ENCODE assay signal across 8 cellular contexts in the genomic region with DNA sequence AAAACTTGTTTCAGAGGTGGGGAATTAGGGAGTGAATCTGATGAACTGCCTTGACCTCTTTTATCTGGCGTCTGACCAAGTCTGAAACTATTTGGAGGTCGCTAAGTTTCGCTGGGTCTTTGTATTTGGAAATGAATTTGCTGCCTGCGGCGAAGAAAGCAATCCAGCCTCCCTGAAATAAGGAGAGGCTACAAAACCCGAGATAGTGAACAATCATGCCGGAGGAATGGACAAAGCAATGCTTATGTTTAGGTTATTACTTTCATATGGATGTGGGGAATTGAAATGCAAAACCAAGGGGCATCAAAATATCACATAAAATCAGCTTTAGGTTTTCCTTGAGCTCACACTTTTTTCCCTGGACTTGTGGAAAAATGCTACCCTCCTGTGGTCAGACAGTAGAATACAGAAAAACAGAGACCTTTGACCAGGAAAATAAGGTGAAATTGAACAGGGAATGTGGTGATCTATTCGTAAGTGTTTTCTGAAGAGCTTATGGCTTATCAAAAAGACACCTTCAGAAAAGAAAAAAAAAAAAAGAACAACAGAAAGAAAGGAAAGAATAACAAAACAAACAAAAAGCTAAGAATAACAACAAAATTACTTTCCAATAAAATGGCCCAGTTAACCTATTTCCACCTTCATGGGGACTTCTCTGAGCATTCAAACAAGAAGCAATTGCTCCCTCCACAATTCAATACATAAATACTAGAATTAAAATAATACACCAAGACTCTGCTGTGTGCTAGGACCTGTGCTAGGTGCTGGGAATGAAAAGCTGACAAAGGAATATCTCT.
DNase-seq lines count a peak whose midpoint lies in the region; TF ChIP-seq lines count a peak whose summit lies in the region.

No MANE protein-coding gene starts in this region.

- no TSS peak for BruUV-seq in PC-9 (replicated peaks; lab: Mats Ljungman, UMichigan)

- H2AFZ ChIP-seq in PC-9: no peak overlapping the region
- no peak overlapping the region for H2AFZ ChIP-seq in parathyroid adenoma

- TF ChIP-seq CTCF in PC-9 (conservative IDR thresholded peaks at IDR 0.05) (peak; percentile 75), esophagus squamous epithelium (IDR thresholded peaks at IDR 0.05) (peak in 5 of 6 experiments; percentile 40 to 64 (median 49)), parathyroid adenoma (IDR thresholded peaks at IDR 0.05) (peak; percentile 42), coronary artery (IDR thresholded peaks at IDR 0.05) (no peak)

- H3K9me3 ChIP-seq in HUES48 (ENCODE audit: control insufficient read depth, insufficient read depth, low read length) (no peaks in the 10 kb centered on the region), PC-9 (ENCODE audit: insufficient read depth, low read depth) (no peaks in the 10 kb centered on the region), esophagus squamous epithelium (no peaks in the 10 kb centered on the region), parathyroid adenoma (ENCODE audit: control insufficient read depth, low read length) (no peaks in the 10 kb centered on the region)

- no peaks in the 10 kb centered on the region for H3K36me3 Mint-ChIP-seq in activated CD4-positive, alpha-beta T cell treated with anti-CD3 and anti-CD28 coated beads, Interleukin-2, amount 10 ng/mL, durations not matched to agents 24 days and 14 days (ENCODE audit: low read depth)

- 40 to 42% methylated on average over 8 of the region's 8 CpGs for WGBS in esophagus squamous epithelium, 2 donors

- H3K4me3 ChIP-seq in HUES48 (ENCODE audit: low read depth, low read length) (peak overlapping the region; percentile 37), PC-9 (no peak overlapping the region), esophagus squamous epithelium (no peak overlapping the region), parathyroid adenoma (ENCODE audit: low read depth, low read length) (peak overlapping the region; percentile 9), coronary artery (no peak overlapping the region)

- POLR2A ChIA-PET in PC-9 (lab: Charles Lee; ENCODE audit: unreplicated experiment): interaction anchor here (0.6 kb wide), 1 partner anchor 1633 kb away, joined by 3 read pairs; no protein-coding TSS in a partner anchor

- H3K36me3 ChIP-seq in HUES48 (ENCODE audit: control insufficient read depth, insufficient read depth, low read length) (peaks cover 20% of the 10 kb centered on the region; the same call in 1 of the 2 replicates), PC-9 (ENCODE audit: low read depth) (no peaks in the 10 kb centered on the region), esophagus squamous epithelium (no peaks in the 10 kb centered on the region), parathyroid adenoma (ENCODE audit: control insufficient read depth, insufficient read depth, low read length) (no peaks in the 10 kb centered on the region)

- CTCF ChIA-PET in PC-9 (lab: Charles Lee): interaction anchor here (0.5 to 1.4 kb wide), 6 partner anchors 96 to 390 kb away, joined by 3 to 10 read pairs (median 6); no protein-coding TSS in a partner anchor

- H3K4me3 Mint-ChIP-seq in activated CD4-positive, alpha-beta T cell treated with anti-CD3 and anti-CD28 coated beads, Interleukin-2, amount 10 ng/mL, durations not matched to agents 24 days and 14 days: no peak overlapping the region

- H3K27me3 Mint-ChIP-seq in activated CD4-positive, alpha-beta T cell treated with anti-CD3 and anti-CD28 coated beads, Interleukin-2, amount 10 ng/mL, durations not matched to agents 24 days and 14 days: no peaks in the 10 kb centered on the region

- no peaks in the 10 kb centered on the region for H3K4me1 Mint-ChIP-seq in activated CD4-positive, alpha-beta T cell treated with anti-CD3 and anti-CD28 coated beads, Interleukin-2, amount 10 ng/mL, durations not matched to agents 24 days and 14 days

- TF ChIP-seq POLR2A in esophagus squamous epithelium (IDR thresholded peaks at IDR 0.05): no peak

- H3K27ac Mint-ChIP-seq in activated CD4-positive, alpha-beta T cell treated with anti-CD3 and anti-CD28 coated beads, Interleukin-2, amount 10 ng/mL, durations not matched to agents 24 days and 14 days: no peak overlapping the region

- H3K4me1 ChIP-seq in HUES48 (ENCODE audit: control insufficient read depth, insufficient read depth, low read length) (peaks cover 50% of the 10 kb centered on the region), PC-9 (replicated peaks; ENCODE audit: insufficient read depth) (no peaks in the 10 kb centered on the region), esophagus squamous epithelium (no peaks in the 10 kb centered on the region), parathyroid adenoma (no peaks in the 10 kb centered on the region)

- H3K9ac ChIP-seq in HUES48 (ENCODE audit: low read depth, low read length) (no peak overlapping the region), parathyroid adenoma (no peak overlapping the region)

- DNase-seq in CD1c-positive myeloid dendritic cell (ENCODE audit: extremely low spot score) (peak; percentile 28), PC-9 (no peak), esophagus squamous epithelium (lab: John Stamatoyannopoulos, UW) (no peak), coronary artery (ENCODE audit: low spot score) (no peak)
- no peak for DNase-seq in activated naive CD4-positive, alpha-beta T cell (lab: John Stamatoyannopoulos, UW)
- DNase-seq in activated CD4-positive, alpha-beta T cell treated with anti-CD3 and anti-CD28 coated beads, Interleukin-2, amount 10 ng/mL, durations not matched to agents 24 days and 14 days: no peak

- H3K4me2 ChIP-seq in PC-9 (no peak overlapping the region), parathyroid adenoma (ENCODE audit: low read length) (no peak overlapping the region)

- H3K27me3 ChIP-seq in HUES48 (ENCODE audit: control insufficient read depth, insufficient read depth, low read length): no peaks in the 10 kb centered on the region
- H3K27me3 ChIP-seq in PC-9 (ENCODE audit: insufficient read depth, low read depth): peaks cover 5% of the 10 kb centered on the region; the same call in 1 of the 2 replicates
- no peaks in the 10 kb centered on the region for H3K27me3 ChIP-seq in esophagus squamous epithelium
- no peaks in the 10 kb centered on the region for H3K27me3 ChIP-seq in parathyroid adenoma (ENCODE audit: control insufficient read depth, insufficient read depth, low read length)

- H4K20me1 ChIP-seq in PC-9 (ENCODE audit: insufficient read depth): no peaks in the 10 kb centered on the region

- H3K9me2 ChIP-seq in PC-9 (ENCODE audit: insufficient read depth): no peaks in the 10 kb centered on the region

- H3K79me2 ChIP-seq in PC-9 (ENCODE audit: low read depth) (no peaks in the 10 kb centered on the region), parathyroid adenoma (no peaks in the 10 kb centered on the region)

- intact Hi-C loops in PC-9 (cut with micrococcal nuclease; ENCODE audit: unreplicated experiment) (loop anchor here (1.0 to 10.0 kb wide), 5 partner anchors 66 to 1036 kb away; a partner anchor contains a TSS), esophagus squamous epithelium (cut with DNase I) (loop anchor here (10.0 kb wide), 1 partner anchor 354 kb away; no protein-coding TSS in a partner anchor)
- intact Hi-C loops in activated CD4-positive, alpha-beta T cell treated with anti-CD3 and anti-CD28 coated beads, Interleukin-2, amount 10 ng/mL, durations not matched to agents 24 days and 14 days (cut with micrococcal nuclease): no loop called here

- no peaks in the 10 kb centered on the region for H3F3A ChIP-seq in PC-9 (ENCODE audit: insufficient read depth, low read depth)

- H3K27ac ChIP-seq in HUES48 (ENCODE audit: low read depth, low read length): peak overlapping the region; percentile 87
- no peak overlapping the region for H3K27ac ChIP-seq in PC-9
- no peak overlapping the region for H3K27ac ChIP-seq in esophagus squamous epithelium
- no peak overlapping the region for H3K27ac ChIP-seq in parathyroid adenoma
- H3K27ac ChIP-seq in coronary artery: no peak overlapping the region

- H3K9me3 Mint-ChIP-seq in activated CD4-positive, alpha-beta T cell treated with anti-CD3 and anti-CD28 coated beads, Interleukin-2, amount 10 ng/mL, durations not matched to agents 24 days and 14 days: no peaks in the 10 kb centered on the region

Comparison
In these comparisons a context has a peak if more than half of its experiments do, and no peak if none do; other contexts are left out.
1. H3K4me3 ChIP-seq: peak in HUES48 (single experiment) and parathyroid adenoma (single experiment); none in PC-9 (single experiment), esophagus squamous epithelium (0 of 4) and coronary artery (single experiment).